Comparison of ENCODE assay signal across 9 cellular contexts in the genomic region with DNA sequence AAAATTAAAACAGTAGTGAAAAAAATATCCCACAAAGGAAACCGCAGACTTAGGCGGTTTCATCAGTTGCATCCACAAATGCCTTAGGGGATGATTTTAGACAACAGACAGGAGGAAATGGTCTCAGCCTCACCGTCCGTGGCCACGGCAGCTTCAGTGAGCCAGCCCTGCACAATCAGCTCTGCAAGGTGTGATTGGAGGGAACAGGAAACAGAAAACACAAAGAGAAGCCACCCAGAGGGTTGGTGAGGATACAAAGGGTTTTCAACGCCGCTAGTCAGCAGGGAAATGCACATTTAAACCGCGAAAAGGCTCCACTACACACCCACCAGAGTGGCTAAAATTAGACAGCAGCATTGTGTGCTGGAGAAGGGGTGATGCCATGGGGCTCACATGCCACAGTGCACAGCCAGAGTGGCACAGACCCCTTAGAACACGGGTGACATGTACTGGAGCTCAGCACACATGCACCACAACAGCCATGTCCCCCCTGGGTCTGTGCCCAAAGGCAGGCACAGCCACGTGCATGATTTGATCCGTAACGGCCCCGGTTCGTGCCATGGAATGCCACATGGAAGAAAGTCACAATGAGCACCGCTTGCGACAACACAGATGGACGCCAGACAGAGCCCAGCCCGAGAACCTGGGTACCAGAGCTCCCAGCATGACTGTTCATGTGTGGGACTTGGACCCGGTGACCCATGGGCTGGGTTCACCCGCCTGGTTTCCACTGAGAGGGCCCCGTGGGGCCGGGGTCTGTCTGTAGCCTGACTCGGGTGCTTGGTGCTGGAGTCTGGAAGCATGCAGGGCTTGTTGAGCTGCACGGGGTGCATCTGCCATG. TPM values are rescaled to one million over a fixed set of nuclear protein-coding genes. Genes with fewer than 3 reads are reported as not detected.
A peak's percentile ranks its signal among the peaks of the same experiment; 100 is the strongest.
DNase-seq lines count a peak whose midpoint lies in the region; ATAC-seq and TF ChIP-seq lines count a peak whose summit lies in the region.
"Had no signal": no experiment of that assay in that cellular context is flagged by ENCODE, and none has a peak within 500 bp of the region (broad histone marks: within the 10 kb centered on the region; RNA-seq: fewer than 3 reads in every experiment).

No MANE protein-coding gene starts in this region.

- CTCF ChIA-PET in A673 (lab: Charles Lee), result no interaction called here

- DNase-seq in COR-L47 (lab: John Stamatoyannopoulos, UW), result peak; percentile 32
- peak; percentile 66 for DNase-seq in GM19238 (ENCODE audit: insufficient read length, low spot score)
- peak; percentile 67 for DNase-seq in RPMI7951 (ENCODE audit: low read depth)
- peak in 2 of 3 donors; percentile 9 to 32 for DNase-seq in effector memory CD4-positive, alpha-beta T cell
- no peak for DNase-seq in NCI-H2107 treated with DMSO at 0.1 percent for 48 hours (lab: John Stamatoyannopoulos, UW; ENCODE audit: unreplicated experiment)
- no peak for DNase-seq in A673 (ENCODE audit: low spot score)
- DNase-seq in NCI-H524 treated with DMSO at 0.1 percent for 48 hours (lab: John Stamatoyannopoulos, UW), result no peak

- no peaks in the 10 kb centered on the region for H3K9me3 ChIP-seq in effector memory CD4-positive, alpha-beta T cell (ENCODE audit: control insufficient read depth, low read length)
- H3K9me3 ChIP-seq in A673 (ENCODE audit: low read depth, low read length, poor library complexity, severe bottlenecking), result no peaks in the 10 kb centered on the region
- H3K9me3 ChIP-seq: pancreas had no signal

- no peaks in the 10 kb centered on the region for H3K27me3 ChIP-seq in effector memory CD4-positive, alpha-beta T cell (replicated peaks; ENCODE audit: control insufficient read depth, insufficient read depth, low read length, poor library complexity, severe bottlenecking)
- H3K27me3 ChIP-seq in A673 (replicated peaks; ENCODE audit: insufficient read depth, low read depth, low read length, poor library complexity), result no peaks in the 10 kb centered on the region
- H3K27me3 ChIP-seq: pancreas had no signal

- ATAC-seq in HG03135 (IDR thresholded peaks at IDR 0.05; ENCODE audit: unreplicated experiment), result peak; percentile 77
- ATAC-seq: pancreas had no signal

- peaks cover 3% of the 10 kb centered on the region for H3K36me3 ChIP-seq in effector memory CD4-positive, alpha-beta T cell (ENCODE audit: control insufficient read depth, insufficient read depth, low read length)
- H3K36me3 ChIP-seq in A673 (ENCODE audit: insufficient read depth, low read length, poor library complexity, severe bottlenecking), result peaks cover 4% of the 10 kb centered on the region

- BruUV-seq in A673 (replicated peaks; lab: Mats Ljungman, UMichigan), result no TSS peak

- no peak overlapping the region for H3K27ac ChIP-seq in effector memory CD4-positive, alpha-beta T cell (ENCODE audit: insufficient read depth, low read length, poor library complexity, severe bottlenecking)
- H3K27ac ChIP-seq in A673 (ENCODE audit: low read depth, low read length, poor library complexity, severe bottlenecking), result no peak overlapping the region
- H3K27ac ChIP-seq: pancreas had no signal

- intact Hi-C loops in A673 (cut with micrococcal nuclease; ENCODE audit: unreplicated experiment), result no loop called here

- H3K4me3 ChIP-seq in effector memory CD4-positive, alpha-beta T cell (ENCODE audit: insufficient read depth, low read depth, low read length, poor library complexity, severe bottlenecking), result peak overlapping the region; percentile 20
- no peak overlapping the region for H3K4me3 ChIP-seq in A673 (ENCODE audit: low read depth, low read length, poor library complexity, severe bottlenecking)
- H3K4me3 ChIP-seq: pancreas had no signal

- POLR2A ChIA-PET in A673 (lab: Charles Lee; ENCODE audit: low non-redundant PET), result no interaction called here

- TF ChIP-seq CTCF in A673 (conservative IDR thresholded peaks at IDR 0.05; ENCODE audit: low read depth, low read length), result no peak

- H3K4me1 ChIP-seq in effector memory CD4-positive, alpha-beta T cell (ENCODE audit: control insufficient read depth, insufficient read depth, low read length, poor library complexity, severe bottlenecking), result peaks cover 41% of the 10 kb centered on the region
- H3K4me1 ChIP-seq in A673 (ENCODE audit: insufficient read depth, low read length, poor library complexity, severe bottlenecking), result no peaks in the 10 kb centered on the region

RNA-seq across cellular contexts. Expression of a gene that starts 18.3 kb away (rescaled TPM):
- total RNA-seq in RPMI7951 (2014; rRNA removed; shearing (Covaris generic)), result not detected in 2 replicates
- 14.2 and 17.1 TPM in 2 replicates for total RNA-seq in A673 (2021)

RNA-seq across cellular contexts. Expression of a gene that starts 31.7 kb away (rescaled TPM):
- total RNA-seq in RPMI7951 (2014; rRNA removed; shearing (Covaris generic)), result 116 and 141 TPM in 2 replicates
- 128 and 146 TPM in 2 replicates for total RNA-seq in A673 (2021)

Comparison
In these comparisons a context has a peak if more than half of its experiments do, and no peak if none do; other contexts are left out.
1. DNase-seq: peak in COR-L47 (single experiment), GM19238 (single experiment), RPMI7951 (single experiment) and effector memory CD4-positive, alpha-beta T cell (2 of 3); none in NCI-H2107 treated with DMSO at 0.1 percent for 48 hours (single experiment), A673 (single experiment) and NCI-H524 treated with DMSO at 0.1 percent for 48 hours (single experiment).
2. RNA of a gene that starts 18.3 kb away (total RNA-seq): 14.2 to 17.1 TPM in A673; not detected in RPMI7951; every median in the first group is over 10 times any median in the second.